In the genomic region with DNA sequence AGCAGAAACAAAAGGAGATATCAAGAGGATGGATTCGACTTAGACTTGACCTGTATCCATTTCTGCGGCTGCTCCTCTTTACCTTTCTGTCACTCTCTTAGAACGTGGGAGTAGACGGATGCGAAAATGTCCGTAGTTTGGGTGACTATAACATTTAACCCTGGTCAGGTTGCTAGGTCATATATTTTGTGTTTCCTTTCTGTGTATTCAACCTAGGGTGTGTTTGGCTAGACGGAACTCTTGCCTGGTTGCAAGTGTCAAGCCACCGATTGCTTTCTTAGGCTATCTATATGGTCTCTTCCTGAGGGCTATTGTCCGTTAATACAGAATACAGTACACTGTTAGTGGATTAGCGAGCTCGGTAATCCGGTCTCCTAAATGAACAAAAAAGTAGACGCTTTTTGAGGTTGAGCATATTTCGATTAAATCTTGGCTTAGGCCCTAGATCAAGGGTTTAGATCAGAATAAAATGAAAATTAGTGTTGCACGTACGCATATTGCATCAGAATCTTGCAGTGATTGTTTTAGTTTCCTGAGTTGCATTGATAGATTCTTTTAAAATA, we compare ENCODE assay signal across 3 cellular contexts.
TF ChIP-seq lines count a peak whose summit lies in the region.

No MANE protein-coding gene starts in this region.

TF ChIP-seq in SK-N-SH, 30 proteins besides CTCF, POLR2A, EP300 and RAD21:
- no peak for TF ChIP-seq FOXM1 (IDR thresholded peaks at IDR 0.05; ENCODE audit: low read depth)
- TF ChIP-seq, protein P1, sequence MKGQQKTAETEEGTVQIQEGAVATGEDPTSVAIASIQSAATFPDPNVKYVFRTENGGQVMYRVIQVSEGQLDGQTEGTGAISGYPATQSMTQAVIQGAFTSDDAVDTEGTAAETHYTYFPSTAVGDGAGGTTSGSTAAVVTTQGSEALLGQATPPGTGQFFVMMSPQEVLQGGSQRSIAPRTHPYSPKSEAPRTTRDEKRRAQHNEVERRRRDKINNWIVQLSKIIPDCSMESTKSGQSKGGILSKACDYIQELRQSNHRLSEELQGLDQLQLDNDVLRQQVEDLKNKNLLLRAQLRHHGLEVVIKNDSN (IDR thresholded peaks at IDR 0.05; ENCODE audit: borderline replicate concordance, low read depth), result no peak
- TF ChIP-seq IRF3 (IDR thresholded peaks at IDR 0.05; ENCODE audit: low read depth, low read length), result no peak

TF ChIP-seq in SK-N-SH treated with all-trans-retinoic acid at 6 μM for 48 hours, 23 proteins besides CTCF, POLR2A, EP300 and RAD21:
- TF ChIP-seq, protein P2, sequence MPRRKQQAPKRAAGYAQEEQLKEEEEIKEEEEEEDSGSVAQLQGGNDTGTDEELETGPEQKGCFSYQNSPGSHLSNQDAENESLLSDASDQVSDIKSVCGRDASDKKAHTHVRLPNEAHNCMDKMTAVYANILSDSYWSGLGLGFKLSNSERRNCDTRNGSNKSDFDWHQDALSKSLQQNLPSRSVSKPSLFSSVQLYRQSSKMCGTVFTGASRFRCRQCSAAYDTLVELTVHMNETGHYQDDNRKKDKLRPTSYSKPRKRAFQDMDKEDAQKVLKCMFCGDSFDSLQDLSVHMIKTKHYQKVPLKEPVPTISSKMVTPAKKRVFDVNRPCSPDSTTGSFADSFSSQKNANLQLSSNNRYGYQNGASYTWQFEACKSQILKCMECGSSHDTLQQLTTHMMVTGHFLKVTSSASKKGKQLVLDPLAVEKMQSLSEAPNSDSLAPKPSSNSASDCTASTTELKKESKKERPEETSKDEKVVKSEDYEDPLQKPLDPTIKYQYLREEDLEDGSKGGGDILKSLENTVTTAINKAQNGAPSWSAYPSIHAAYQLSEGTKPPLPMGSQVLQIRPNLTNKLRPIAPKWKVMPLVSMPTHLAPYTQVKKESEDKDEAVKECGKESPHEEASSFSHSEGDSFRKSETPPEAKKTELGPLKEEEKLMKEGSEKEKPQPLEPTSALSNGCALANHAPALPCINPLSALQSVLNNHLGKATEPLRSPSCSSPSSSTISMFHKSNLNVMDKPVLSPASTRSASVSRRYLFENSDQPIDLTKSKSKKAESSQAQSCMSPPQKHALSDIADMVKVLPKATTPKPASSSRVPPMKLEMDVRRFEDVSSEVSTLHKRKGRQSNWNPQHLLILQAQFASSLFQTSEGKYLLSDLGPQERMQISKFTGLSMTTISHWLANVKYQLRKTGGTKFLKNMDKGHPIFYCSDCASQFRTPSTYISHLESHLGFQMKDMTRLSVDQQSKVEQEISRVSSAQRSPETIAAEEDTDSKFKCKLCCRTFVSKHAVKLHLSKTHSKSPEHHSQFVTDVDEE (CRISPR knock-in tag; IDR thresholded peaks at IDR 0.05), result no peak
- TF ChIP-seq, protein P3, sequence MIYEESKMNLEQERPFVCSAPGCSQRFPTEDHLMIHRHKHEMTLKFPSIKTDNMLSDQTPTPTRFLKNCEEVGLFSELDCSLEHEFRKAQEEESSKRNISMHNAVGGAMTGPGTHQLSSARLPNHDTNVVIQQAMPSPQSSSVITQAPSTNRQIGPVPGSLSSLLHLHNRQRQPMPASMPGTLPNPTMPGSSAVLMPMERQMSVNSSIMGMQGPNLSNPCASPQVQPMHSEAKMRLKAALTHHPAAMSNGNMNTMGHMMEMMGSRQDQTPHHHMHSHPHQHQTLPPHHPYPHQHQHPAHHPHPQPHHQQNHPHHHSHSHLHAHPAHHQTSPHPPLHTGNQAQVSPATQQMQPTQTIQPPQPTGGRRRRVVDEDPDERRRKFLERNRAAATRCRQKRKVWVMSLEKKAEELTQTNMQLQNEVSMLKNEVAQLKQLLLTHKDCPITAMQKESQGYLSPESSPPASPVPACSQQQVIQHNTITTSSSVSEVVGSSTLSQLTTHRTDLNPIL (CRISPR knock-in tag; IDR thresholded peaks at IDR 0.05; ENCODE audit: low read depth), result no peak
- TF ChIP-seq ISL1 (CRISPR knock-in tag; IDR thresholded peaks at IDR 0.05), result no peak
- no peak for TF ChIP-seq RARB (CRISPR knock-in tag; IDR thresholded peaks at IDR 0.05)
- TF ChIP-seq ZNF8 (CRISPR knock-in tag; IDR thresholded peaks at IDR 0.05), result no peak
- no peak for TF ChIP-seq TOX (CRISPR knock-in tag; IDR thresholded peaks at IDR 0.05; ENCODE audit: borderline replicate concordance)

TF ChIP-seq in endothelial cell of umbilical vein, 7 proteins besides CTCF, POLR2A, EP300 and RAD21:
- TF ChIP-seq JUN (IDR thresholded peaks at IDR 0.05; ENCODE audit: borderline replicate concordance, insufficient read depth, insufficient read length, low read depth), result no peak
